In genomic region chr2:47803770-47804169, GRCh38 we compare ENCODE assay signal across 23 cellular contexts.
"Had no signal": no experiment of that assay in that cellular context is flagged by ENCODE, and none has a peak within 500 bp of the region (broad histone marks: within the 10 kb centered on the region; RNA-seq: fewer than 3 reads in every experiment).

No MANE protein-coding gene starts in this region.

- H3K4me3 ChIP-seq: breast epithelium, Peyer's patch, SJSA1 had no signal

- H3K4me3 Mint-ChIP-seq: activated B cell treated with CpG ODN at 0.5 μM for 24 hours; activated CD8-positive, alpha-beta T cell treated with anti-CD3 and anti-CD28 coated beads, Interleukin-2, amount 10 ng/mL, durations not matched to agents 7 days and 5 days; activated naive CD8-positive, alpha-beta T cell treated with anti-CD3 and anti-CD28 coated beads for 36 hours had no signal

- H3K27ac Mint-ChIP-seq: activated B cell treated with CpG ODN at 0.5 μM for 24 hours; activated CD8-positive, alpha-beta T cell treated with anti-CD3 and anti-CD28 coated beads, Interleukin-2, amount 10 ng/mL, durations not matched to agents 7 days and 5 days had no signal

- H3K4me1 ChIP-seq: breast epithelium, Peyer's patch, SJSA1 had no signal

- H3K4me1 Mint-ChIP-seq: activated B cell treated with CpG ODN at 0.5 μM for 24 hours had no signal

- ATAC-seq: activated CD8-positive, alpha-beta T cell treated with anti-CD3 and anti-CD28 coated beads, Interleukin-2, amount 10 ng/mL, durations not matched to agents 7 days and 5 days; SK-N-SH treated with all-trans-retinoic acid at 6 μM for 48 hours had no signal

- H3K27me3 Mint-ChIP-seq: activated B cell treated with CpG ODN at 0.5 μM for 24 hours; activated naive CD8-positive, alpha-beta T cell treated with anti-CD3 and anti-CD28 coated beads for 36 hours had no signal

- DNase-seq: activated B cell treated with CpG ODN at 0.5 μM for 24 hours; activated CD4-positive, alpha-beta T cell treated with anti-CD3 and anti-CD28 coated beads for 1 hour; activated CD4-positive, alpha-beta T cell treated with anti-CD3 and anti-CD28 coated beads, Interleukin-2, amount 50 U/mL, for 1 hour; activated CD8-positive, alpha-beta memory T cell treated with anti-CD3 and anti-CD28 coated beads, Interleukin-2, amount 50 U/mL, for 48 hours; activated CD8-positive, alpha-beta T cell treated with anti-CD3 and anti-CD28 coated beads, Interleukin-2, amount 10 ng/mL, durations not matched to agents 7 days and 5 days; activated naive CD8-positive, alpha-beta T cell treated with anti-CD3 and anti-CD28 coated beads for 36 hours; activated T-cell treated with anti-CD3 and anti-CD28 coated beads, Interleukin-2, amount 50 U/mL, for 1 hour; anterior cingulate cortex; central memory CD4-positive, alpha-beta T cell; KBM-7; NCI-H1048; NCI-H146; NCI-H187 treated with DMSO at 0.1 percent for 48 hours; NCI-H2081 treated with DMSO at 0.1 percent for 48 hours; NCI-H446; NCI-H524; Peyer's patch; SHP77; SW 1271 had no signal

- H3K27ac ChIP-seq: breast epithelium, Peyer's patch, RWPE1, SJSA1 had no signal

- H3K27me3 ChIP-seq: breast epithelium, Peyer's patch, SJSA1 had no signal
